In genomic region chr7:157140118-157140905, GRCh38 we compare ENCODE assay signal across 8 cellular contexts. TPM values are rescaled to one million over a fixed set of nuclear protein-coding genes. Genes with fewer than 3 reads are reported as not detected.
A peak's percentile ranks its signal among the peaks of the same experiment; 100 is the strongest.
DNase-seq lines count a peak whose midpoint lies in the region; ATAC-seq and TF ChIP-seq lines count a peak whose summit lies in the region.

No MANE protein-coding gene starts in this region.

- TF ChIP-seq CTCF in GM12864 (IDR thresholded peaks at IDR 0.05; ENCODE audit: low read depth, low read length, missing control alignments) = no peak
- no peak for TF ChIP-seq CTCF in ovary (IDR thresholded peaks at IDR 0.05)
- TF ChIP-seq CTCF in testis (IDR thresholded peaks at IDR 0.05) = no peak

- no peaks in the 10 kb centered on the region for H3K9me3 ChIP-seq in endocrine pancreas (ENCODE audit: control insufficient read depth, low read length)
- H3K9me3 ChIP-seq in ovary = no peaks in the 10 kb centered on the region
- H3K9me3 ChIP-seq in aorta (ENCODE audit: control insufficient read depth, low read length) = no peaks in the 10 kb centered on the region
- no peaks in the 10 kb centered on the region for H3K9me3 ChIP-seq in testis

- no peak for TF ChIP-seq POLR2A in ovary (IDR thresholded peaks at IDR 0.05)
- TF ChIP-seq POLR2A in testis (IDR thresholded peaks at IDR 0.05) = no peak

- ATAC-seq in GM21360 (IDR thresholded peaks at IDR 0.05; ENCODE audit: unreplicated experiment) (no peak), aorta (ENCODE audit: low FRiP score) (no peak)

- no peak for DNase-seq in GM12864 (ENCODE audit: low read depth)
- peak; percentile 6 for DNase-seq in SIG-M5 (lab: John Stamatoyannopoulos, UW)
- DNase-seq in ovary = no peak
- no peak for DNase-seq in LoVo (ENCODE audit: low spot score)
- DNase-seq in aorta = no peak
- DNase-seq in testis = no peak

- H3K36me3 ChIP-seq in endocrine pancreas (ENCODE audit: control insufficient read depth, insufficient read depth, low read length) (no peaks in the 10 kb centered on the region), ovary (no peaks in the 10 kb centered on the region), aorta (ENCODE audit: control insufficient read depth in 1 of 2, insufficient read depth in 2 of 2, low read length in 1 of 2) (peaks cover 0 to 4% of the 10 kb centered on the region in 2 donors), testis (ENCODE audit: low read depth, missing control alignments) (no peaks in the 10 kb centered on the region)

- H3K4me1 ChIP-seq in endocrine pancreas (ENCODE audit: control insufficient read depth, insufficient read depth, low read length) = peaks cover 11% of the 10 kb centered on the region
- peaks cover 13% of the 10 kb centered on the region for H3K4me1 ChIP-seq in ovary (ENCODE audit: insufficient read depth)
- H3K4me1 ChIP-seq in aorta (ENCODE audit: control insufficient read depth in 1 of 2, insufficient read depth in 2 of 2, low read length in 2 of 2) = no peaks in the 10 kb centered on the region
- peaks cover 18% of the 10 kb centered on the region for H3K4me1 ChIP-seq in testis

- WGBS in ovary, 3 donors = 59 to 63% (median 60%) methylated on average over 16 of the region's 16 CpGs
- 76 to 81% methylated on average over 16 of the region's 16 CpGs for WGBS in aorta, 2 donors
- 38 to 53% methylated on average over 14 to 16 of the region's 16 CpGs for WGBS in testis, 2 donors

- TF ChIP-seq EP300 in ovary (IDR thresholded peaks at IDR 0.05) = no peak

- no peaks in the 10 kb centered on the region for H3K27me3 ChIP-seq in endocrine pancreas (ENCODE audit: control insufficient read depth, insufficient read depth, low read length)
- no peaks in the 10 kb centered on the region for H3K27me3 ChIP-seq in ovary
- no peaks in the 10 kb centered on the region for H3K27me3 ChIP-seq in aorta (ENCODE audit: control insufficient read depth in 1 of 2, insufficient read depth in 2 of 2, low read length in 1 of 2)
- no peaks in the 10 kb centered on the region for H3K27me3 ChIP-seq in testis

- peak overlapping the region; percentile 75 for H3K9ac ChIP-seq in endocrine pancreas (ENCODE audit: control insufficient read depth, insufficient read depth, low read length)

- intact Hi-C loops in ovary (cut with DNase I) = no loop called here
- intact Hi-C loops in aorta (cut with DNase I) = no loop called here
- intact Hi-C loops in testis (cut with DNase I; ENCODE audit: low total_unique reads) = no loop called here

- H3K27ac ChIP-seq in ovary (no peak overlapping the region), aorta (ENCODE audit: low read depth in 1 of 2, low read length in 2 of 2) (no peak overlapping the region), testis (peak overlapping the region in 1 of 2 donors; percentile 83)

- H3K4me3 ChIP-seq in GM12864 (ENCODE audit: low read depth, low read length) = peak overlapping the region; percentile 93
- H3K4me3 ChIP-seq in endocrine pancreas (ENCODE audit: control insufficient read depth, insufficient read depth, low read length) = peak overlapping the region; percentile 77
- H3K4me3 ChIP-seq in ovary = peak overlapping the region; percentile 64
- no peak overlapping the region for H3K4me3 ChIP-seq in aorta (ENCODE audit: low read length in 2 of 2)
- peak overlapping the region in 1 of 2 donors; percentile 74 for H3K4me3 ChIP-seq in testis

RNA-seq across cellular contexts. Expression of gene UBE3C, which starts 1.6 kb away (rescaled TPM):
- 10 to 100 TPM; 41.9 to 62.7 (median 47.5) TPM for total RNA-seq in ovary
- polyA plus RNA-seq in ovary = 10 to 100 TPM; 21.5 to 40.3 TPM
- 10 to 100 TPM; 61.0 to 73.0 TPM for total RNA-seq in aorta
- polyA plus RNA-seq in aorta = 10 to 100 TPM; 15.8 to 19.4 TPM
- total RNA-seq in testis = 10 to 100 TPM; 86.0 to 95.9 TPM
- 69.4 TPM for polyA plus RNA-seq in testis (ENCODE audit: insufficient read depth, low read depth, low replicate concordance)

Comparison
In these comparisons a context has a peak if more than half of its experiments do, and no peak if none do; other contexts are left out.
1. H3K4me3 ChIP-seq: peak in GM12864 (single experiment), endocrine pancreas (single experiment) and ovary (single experiment); none in aorta (0 of 2).